In the genomic region with DNA sequence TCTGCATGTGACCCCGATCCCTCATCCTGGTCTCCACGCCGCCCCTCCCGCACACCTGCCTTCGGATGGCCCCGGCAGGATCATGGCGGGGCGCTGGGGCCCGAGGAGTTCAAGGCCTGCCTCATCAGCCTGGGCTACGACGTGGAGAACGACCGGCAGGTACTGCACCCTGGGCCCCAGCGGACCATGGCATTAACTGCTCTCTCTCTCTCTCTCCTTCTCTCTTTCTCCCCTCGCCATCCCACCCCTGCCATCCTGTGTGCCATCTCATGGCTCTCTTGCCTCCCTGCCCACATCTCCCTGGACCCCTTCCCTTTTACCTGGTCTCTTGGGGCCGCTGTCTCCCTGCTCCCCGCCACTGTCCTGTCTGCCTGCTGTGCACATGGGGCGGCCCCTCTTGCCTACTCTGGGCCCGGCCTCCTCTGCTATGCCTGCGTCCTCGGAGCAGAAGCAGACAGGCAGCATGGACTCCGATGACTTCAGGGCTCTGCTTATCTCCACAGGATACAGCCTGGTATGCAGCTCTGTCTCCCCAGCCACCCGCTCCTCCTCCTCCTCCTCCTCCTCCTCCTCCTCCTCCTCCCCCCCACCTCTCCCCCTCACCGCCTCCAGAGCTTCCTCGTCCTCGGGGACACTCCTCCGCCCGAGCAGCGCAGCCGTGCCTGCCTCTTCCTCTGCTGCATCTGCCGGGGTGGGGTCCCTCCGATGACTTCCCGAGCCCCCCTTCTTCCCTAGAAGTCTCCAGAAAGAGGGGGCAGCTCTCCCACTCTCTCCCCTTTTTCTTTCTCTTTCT, we compare ENCODE assay signal across 1 cellular context.
TF ChIP-seq lines count a peak whose summit lies in the region.

No MANE protein-coding gene starts in this region.

TF ChIP-seq in K562, 482 proteins besides CTCF, POLR2A, EP300 and RAD21 (continued from another document and continues in another):
- TF ChIP-seq RBBP5 (IDR thresholded peaks at IDR 0.05; ENCODE audit: borderline replicate concordance, insufficient read depth, low read length, poor library complexity, severe bottlenecking) (no peak), ARHGAP35 (IDR thresholded peaks at IDR 0.05; ENCODE audit: partially characterized antibody) (peak; percentile 50), CREB1 (IDR thresholded peaks at IDR 0.05) (no peak), CREB1 (CRISPR knock-in tag; IDR thresholded peaks at IDR 0.05) (0 out of 2 replicates have a peak, but pooled peaks have one; percentile 30), TFAP4 (CRISPR knock-in tag; IDR thresholded peaks at IDR 0.05; ENCODE audit: borderline replicate concordance) (peak; percentile 30; the same call in 1 of the 2 replicates), KDM1A (IDR thresholded peaks at IDR 0.05) (peak; percentile 72 to 86), ARID3A (IDR thresholded peaks at IDR 0.05; ENCODE audit: borderline replicate concordance, low read depth, low read length) (no peak), PHB2 (IDR thresholded peaks at IDR 0.05; ENCODE audit: low read depth) (no peak), IRF1 (CRISPR knock-in tag; IDR thresholded peaks at IDR 0.05; ENCODE audit: borderline replicate concordance) (no peak), ZNF316 (IDR thresholded peaks at IDR 0.05) (no peak), STAT5B (CRISPR knock-in tag; IDR thresholded peaks at IDR 0.05) (no peak), ZNF592 (IDR thresholded peaks at IDR 0.05) (peak; percentile 60), CBX2 (IDR thresholded peaks at IDR 0.05; ENCODE audit: insufficient read depth, low read length, poor library complexity, severe bottlenecking) (no peak), CTBP1 (IDR thresholded peaks at IDR 0.05; ENCODE audit: borderline replicate concordance) (peak; percentile 51), SMAD2 (IDR thresholded peaks at IDR 0.05; ENCODE audit: low read depth, low read length) (no peak), ZNF146 (CRISPR knock-in tag; IDR thresholded peaks at IDR 0.05; ENCODE audit: unreplicated experiment) (no peak), ZNF311 (CRISPR knock-in tag; IDR thresholded peaks at IDR 0.05) (no peak), RCOR1 (IDR thresholded peaks at IDR 0.05; ENCODE audit: borderline replicate concordance in 1 of 2, low read depth in 2 of 2, low read length in 2 of 2) (peak in 1 of 2 experiments; percentile 74; a peak in 2 of 4 replicates), ZNF431 (CRISPR knock-in tag; IDR thresholded peaks at IDR 0.05) (no peak), THRAP3 (IDR thresholded peaks at IDR 0.05; ENCODE audit: borderline replicate concordance) (no peak), HDGF (IDR thresholded peaks at IDR 0.05) (peak; percentile 97), ZNF586 (CRISPR knock-in tag; conservative IDR thresholded peaks at IDR 0.05) (no peak), ZNF24 (IDR thresholded peaks at IDR 0.05) (no peak), BRD9 (IDR thresholded peaks at IDR 0.05; ENCODE audit: low read depth, partially characterized antibody) (peak; percentile 73), ZNF449 (CRISPR knock-in tag; IDR thresholded peaks at IDR 0.05) (no peak), TOE1 (IDR thresholded peaks at IDR 0.05; ENCODE audit: borderline replicate concordance) (0 out of 2 replicates have a peak, but pooled peaks have one; percentile 50), TOE1 (CRISPR knock-in tag; IDR thresholded peaks at IDR 0.05; ENCODE audit: borderline replicate concordance, low read depth) (no peak)
- TF ChIP-seq, protein P1, sequence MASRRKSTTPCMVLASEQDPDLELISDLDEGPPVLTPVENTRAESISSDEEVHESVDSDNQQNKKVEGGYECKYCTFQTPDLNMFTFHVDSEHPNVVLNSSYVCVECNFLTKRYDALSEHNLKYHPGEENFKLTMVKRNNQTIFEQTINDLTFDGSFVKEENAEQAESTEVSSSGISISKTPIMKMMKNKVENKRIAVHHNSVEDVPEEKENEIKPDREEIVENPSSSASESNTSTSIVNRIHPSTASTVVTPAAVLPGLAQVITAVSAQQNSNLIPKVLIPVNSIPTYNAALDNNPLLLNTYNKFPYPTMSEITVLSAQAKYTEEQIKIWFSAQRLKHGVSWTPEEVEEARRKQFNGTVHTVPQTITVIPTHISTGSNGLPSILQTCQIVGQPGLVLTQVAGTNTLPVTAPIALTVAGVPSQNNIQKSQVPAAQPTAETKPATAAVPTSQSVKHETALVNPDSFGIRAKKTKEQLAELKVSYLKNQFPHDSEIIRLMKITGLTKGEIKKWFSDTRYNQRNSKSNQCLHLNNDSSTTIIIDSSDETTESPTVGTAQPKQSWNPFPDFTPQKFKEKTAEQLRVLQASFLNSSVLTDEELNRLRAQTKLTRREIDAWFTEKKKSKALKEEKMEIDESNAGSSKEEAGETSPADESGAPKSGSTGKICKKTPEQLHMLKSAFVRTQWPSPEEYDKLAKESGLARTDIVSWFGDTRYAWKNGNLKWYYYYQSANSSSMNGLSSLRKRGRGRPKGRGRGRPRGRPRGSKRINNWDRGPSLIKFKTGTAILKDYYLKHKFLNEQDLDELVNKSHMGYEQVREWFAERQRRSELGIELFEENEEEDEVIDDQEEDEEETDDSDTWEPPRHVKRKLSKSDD (conservative IDR thresholded peaks at IDR 0.05; ENCODE audit: low read length) = no peak
- TF ChIP-seq, protein P2, sequence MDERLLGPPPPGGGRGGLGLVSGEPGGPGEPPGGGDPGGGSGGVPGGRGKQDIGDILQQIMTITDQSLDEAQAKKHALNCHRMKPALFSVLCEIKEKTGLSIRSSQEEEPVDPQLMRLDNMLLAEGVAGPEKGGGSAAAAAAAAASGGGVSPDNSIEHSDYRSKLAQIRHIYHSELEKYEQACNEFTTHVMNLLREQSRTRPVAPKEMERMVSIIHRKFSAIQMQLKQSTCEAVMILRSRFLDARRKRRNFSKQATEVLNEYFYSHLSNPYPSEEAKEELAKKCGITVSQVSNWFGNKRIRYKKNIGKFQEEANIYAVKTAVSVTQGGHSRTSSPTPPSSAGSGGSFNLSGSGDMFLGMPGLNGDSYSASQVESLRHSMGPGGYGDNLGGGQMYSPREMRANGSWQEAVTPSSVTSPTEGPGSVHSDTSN (CRISPR knock-in tag; IDR thresholded peaks at IDR 0.05; ENCODE audit: low read depth) = no peak
- TF ChIP-seq, protein P2 (tag; conservative IDR thresholded peaks at IDR 0.05; ENCODE audit: low read depth) = no peak
- TF ChIP-seq, protein P3, sequence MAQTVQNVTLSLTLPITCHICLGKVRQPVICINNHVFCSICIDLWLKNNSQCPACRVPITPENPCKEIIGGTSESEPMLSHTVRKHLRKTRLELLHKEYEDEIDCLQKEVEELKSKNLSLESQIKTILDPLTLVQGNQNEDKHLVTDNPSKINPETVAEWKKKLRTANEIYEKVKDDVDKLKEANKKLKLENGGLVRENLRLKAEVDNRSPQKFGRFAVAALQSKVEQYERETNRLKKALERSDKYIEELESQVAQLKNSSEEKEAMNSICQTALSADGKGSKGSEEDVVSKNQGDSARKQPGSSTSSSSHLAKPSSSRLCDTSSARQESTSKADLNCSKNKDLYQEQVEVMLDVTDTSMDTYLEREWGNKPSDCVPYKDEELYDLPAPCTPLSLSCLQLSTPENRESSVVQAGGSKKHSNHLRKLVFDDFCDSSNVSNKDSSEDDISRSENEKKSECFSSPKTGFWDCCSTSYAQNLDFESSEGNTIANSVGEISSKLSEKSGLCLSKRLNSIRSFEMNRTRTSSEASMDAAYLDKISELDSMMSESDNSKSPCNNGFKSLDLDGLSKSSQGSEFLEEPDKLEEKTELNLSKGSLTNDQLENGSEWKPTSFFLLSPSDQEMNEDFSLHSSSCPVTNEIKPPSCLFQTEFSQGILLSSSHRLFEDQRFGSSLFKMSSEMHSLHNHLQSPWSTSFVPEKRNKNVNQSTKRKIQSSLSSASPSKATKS (CRISPR knock-in tag; IDR thresholded peaks at IDR 0.05) = no peak
- TF ChIP-seq, protein P4, sequence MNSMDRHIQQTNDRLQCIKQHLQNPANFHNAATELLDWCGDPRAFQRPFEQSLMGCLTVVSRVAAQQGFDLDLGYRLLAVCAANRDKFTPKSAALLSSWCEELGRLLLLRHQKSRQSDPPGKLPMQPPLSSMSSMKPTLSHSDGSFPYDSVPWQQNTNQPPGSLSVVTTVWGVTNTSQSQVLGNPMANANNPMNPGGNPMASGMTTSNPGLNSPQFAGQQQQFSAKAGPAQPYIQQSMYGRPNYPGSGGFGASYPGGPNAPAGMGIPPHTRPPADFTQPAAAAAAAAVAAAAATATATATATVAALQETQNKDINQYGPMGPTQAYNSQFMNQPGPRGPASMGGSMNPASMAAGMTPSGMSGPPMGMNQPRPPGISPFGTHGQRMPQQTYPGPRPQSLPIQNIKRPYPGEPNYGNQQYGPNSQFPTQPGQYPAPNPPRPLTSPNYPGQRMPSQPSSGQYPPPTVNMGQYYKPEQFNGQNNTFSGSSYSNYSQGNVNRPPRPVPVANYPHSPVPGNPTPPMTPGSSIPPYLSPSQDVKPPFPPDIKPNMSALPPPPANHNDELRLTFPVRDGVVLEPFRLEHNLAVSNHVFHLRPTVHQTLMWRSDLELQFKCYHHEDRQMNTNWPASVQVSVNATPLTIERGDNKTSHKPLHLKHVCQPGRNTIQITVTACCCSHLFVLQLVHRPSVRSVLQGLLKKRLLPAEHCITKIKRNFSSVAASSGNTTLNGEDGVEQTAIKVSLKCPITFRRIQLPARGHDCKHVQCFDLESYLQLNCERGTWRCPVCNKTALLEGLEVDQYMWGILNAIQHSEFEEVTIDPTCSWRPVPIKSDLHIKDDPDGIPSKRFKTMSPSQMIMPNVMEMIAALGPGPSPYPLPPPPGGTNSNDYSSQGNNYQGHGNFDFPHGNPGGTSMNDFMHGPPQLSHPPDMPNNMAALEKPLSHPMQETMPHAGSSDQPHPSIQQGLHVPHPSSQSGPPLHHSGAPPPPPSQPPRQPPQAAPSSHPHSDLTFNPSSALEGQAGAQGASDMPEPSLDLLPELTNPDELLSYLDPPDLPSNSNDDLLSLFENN (IDR thresholded peaks at IDR 0.05; ENCODE audit: low read depth in 2 of 2, low read length in 2 of 2) = no peak
